In the genomic region with DNA sequence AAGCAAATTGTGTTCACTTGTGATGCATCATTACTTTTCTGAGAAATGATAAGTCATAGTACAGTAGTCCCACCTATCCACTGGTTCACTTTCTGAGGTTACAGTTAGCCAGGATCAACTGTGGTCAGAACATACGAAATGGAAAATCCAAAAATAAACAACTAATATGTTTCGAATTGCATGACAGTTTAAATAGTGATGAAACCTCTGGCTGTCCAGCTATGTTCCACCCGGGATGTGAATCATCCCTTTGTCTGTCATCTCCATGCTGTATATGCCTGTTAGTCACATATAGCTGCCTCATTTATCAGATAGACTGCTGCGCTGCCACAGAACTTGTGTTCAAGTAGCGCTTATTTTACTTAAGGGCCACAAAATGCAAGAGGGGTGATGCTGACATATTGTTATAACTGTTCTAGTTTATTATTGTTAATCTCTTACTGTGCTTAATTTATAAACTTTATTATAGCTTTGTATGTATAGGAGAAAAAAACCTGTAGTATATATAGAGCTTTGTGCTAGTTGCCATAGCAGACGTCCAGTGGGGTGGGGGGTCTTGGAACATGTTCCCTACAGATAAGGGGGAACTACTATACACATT, we compare ENCODE assay signal across 11 cellular contexts. TPM values are rescaled to one million over a fixed set of nuclear protein-coding genes. Genes with fewer than 3 reads are reported as not detected.
DNase-seq lines count a peak whose midpoint lies in the region; ATAC-seq and TF ChIP-seq lines count a peak whose summit lies in the region.
"Had no signal": no experiment of that assay in that cellular context is flagged by ENCODE, and none has a peak within 500 bp of the region (broad histone marks: within the 10 kb centered on the region; RNA-seq: fewer than 3 reads in every experiment).

No MANE protein-coding gene starts in this region.

- peaks cover 2% of the 10 kb centered on the region for H3K9me3 Mint-ChIP-seq in stimulated activated memory B cell treated with anti-CD40 and anti-IgM and Interleukin-4, amounts not matched to agents 10 μg/mL and 1 μg/mL and 100 μg/mL, for 72 hours
- H3K9me3 Mint-ChIP-seq: nephron had no signal

- H3K27me3 Mint-ChIP-seq in stimulated activated memory B cell treated with anti-CD40 and anti-IgM and Interleukin-4, amounts not matched to agents 10 μg/mL and 1 μg/mL and 100 μg/mL, for 72 hours, result no peaks in the 10 kb centered on the region

- H3K4me1 Mint-ChIP-seq in stimulated activated memory B cell treated with anti-CD40 and anti-IgM and Interleukin-4, amounts not matched to agents 10 μg/mL and 1 μg/mL and 100 μg/mL, for 72 hours, result peaks cover 52% of the 10 kb centered on the region

- DNase-seq in DMS53 treated with DMSO at 0.1 percent for 48 hours (lab: John Stamatoyannopoulos, UW; ENCODE audit: unreplicated experiment), result peak; percentile 24
- DNase-seq in M059J (ENCODE audit: low read depth), result peak; percentile 94
- DNase-seq in choroid plexus epithelial cell (ENCODE audit: low read depth), result peak; percentile 98
- DNase-seq in non-pigmented ciliary epithelial cell (ENCODE audit: low read depth), result peak; percentile 92
- DNase-seq in NCI-H2081 treated with DMSO at 0.1 percent for 48 hours (lab: John Stamatoyannopoulos, UW), result no peak
- no peak for DNase-seq in HAP-1 (ENCODE audit: low spot score in 2 of 2)
- DNase-seq in H7, result no peak
- DNase-seq: cerebellar nuclear complex, testis had no signal

- H3K9me3 ChIP-seq in HAP-1, result no peaks in the 10 kb centered on the region
- H3K9me3 ChIP-seq: testis had no signal

- in situ Hi-C loops in HAP-1 (cut with MboI; ENCODE audit: low sequenced_read_pairs), result no loop called here

- H3K27me3 ChIP-seq in HAP-1 (ENCODE audit: low read depth), result no peaks in the 10 kb centered on the region
- H3K27me3 ChIP-seq in H7 (ENCODE audit: control insufficient read depth, insufficient read depth, low read length), result no peaks in the 10 kb centered on the region
- H3K27me3 ChIP-seq: testis had no signal

- H3K36me3 ChIP-seq in HAP-1 (replicated peaks) (no peaks in the 10 kb centered on the region), H7 (replicated peaks; ENCODE audit: control insufficient read depth, insufficient read depth, low read length) (no peaks in the 10 kb centered on the region)

- H3K27ac Mint-ChIP-seq in stimulated activated memory B cell treated with anti-CD40 and anti-IgM and Interleukin-4, amounts not matched to agents 10 μg/mL and 1 μg/mL and 100 μg/mL, for 72 hours, result no peak overlapping the region
- H3K27ac Mint-ChIP-seq: nephron had no signal

- H3K36me3 Mint-ChIP-seq in stimulated activated memory B cell treated with anti-CD40 and anti-IgM and Interleukin-4, amounts not matched to agents 10 μg/mL and 1 μg/mL and 100 μg/mL, for 72 hours, result peaks cover 5% of the 10 kb centered on the region

- H3K4me1 ChIP-seq in HAP-1, result peaks cover 5% of the 10 kb centered on the region

- no peak for ATAC-seq in stimulated activated memory B cell treated with anti-CD40 and anti-IgM and Interleukin-4, amounts not matched to agents 10 μg/mL and 1 μg/mL and 100 μg/mL, for 72 hours

- H3K4me3 ChIP-seq in choroid plexus epithelial cell (ENCODE audit: low read depth, low read length), result no peak overlapping the region
- H3K4me3 ChIP-seq in HAP-1, result no peak overlapping the region
- no peak overlapping the region for H3K4me3 ChIP-seq in H7 (ENCODE audit: insufficient read depth, low read depth, low read length)
- H3K4me3 ChIP-seq: testis had no signal

- no peak overlapping the region for H3K4me3 Mint-ChIP-seq in stimulated activated memory B cell treated with anti-CD40 and anti-IgM and Interleukin-4, amounts not matched to agents 10 μg/mL and 1 μg/mL and 100 μg/mL, for 72 hours
- H3K4me3 Mint-ChIP-seq: nephron had no signal

- TF ChIP-seq CTCF in choroid plexus epithelial cell (conservative IDR thresholded peaks at IDR 0.05; ENCODE audit: low read depth, low read length), result no peak

RNA-seq across cellular contexts. Expression of a gene that starts 29.2 kb away (rescaled TPM):
- total RNA-seq in M059J (2014; rRNA removed; shearing (Covaris generic)), result 17.1 and 32.3 TPM in 2 replicates
- 67.6 and 107 TPM in 2 replicates for total RNA-seq in H7 (2014; rRNA removed; shearing (Covaris generic))

Comparison
In these comparisons a context has a peak if more than half of its experiments do, and no peak if none do; other contexts are left out.
1. DNase-seq: peak in DMS53 treated with DMSO at 0.1 percent for 48 hours (single experiment), M059J (single experiment), choroid plexus epithelial cell (single experiment) and non-pigmented ciliary epithelial cell (single experiment); none in NCI-H2081 treated with DMSO at 0.1 percent for 48 hours (single experiment), HAP-1 (0 of 2) and H7 (single experiment).